In genomic region chr13:40352807-40353562, GRCh38 we compare ENCODE assay signal across 14 cellular contexts.
DNase-seq lines count a peak whose midpoint lies in the region; ATAC-seq, FAIRE-seq and TF ChIP-seq lines count a peak whose summit lies in the region.
"Had no signal": no experiment of that assay in that cellular context is flagged by ENCODE, and none has a peak within 500 bp of the region (broad histone marks: within the 10 kb centered on the region; RNA-seq: fewer than 3 reads in every experiment).

No MANE protein-coding gene starts in this region.

- H3K9me3 ChIP-seq in astrocyte (ENCODE audit: insufficient read depth, low read depth, low read length) (no peaks in the 10 kb centered on the region), psoas muscle (no peaks in the 10 kb centered on the region)

- FAIRE-seq in astrocyte (lab: Jason Lieb, UNC), result no peak

- peak; percentile 53 for DNase-seq in DMS79 treated with DMSO at 0.1 percent for 48 hours (lab: John Stamatoyannopoulos, UW)
- peak; percentile 68 for DNase-seq in astrocyte (ENCODE audit: low read depth)
- DNase-seq in left cardiac atrium, result peak; percentile 56
- peak; percentile 79 to 83 for DNase-seq in psoas muscle
- no peak for DNase-seq in stimulated activated CD4-positive, alpha-beta T cell treated with anti-CD3 and anti-CD28 coated beads, Interleukin-1b, Interleukin-23, amount 100 ng/mL, for 48 hours
- no peak for DNase-seq in GM19240 (ENCODE audit: insufficient read length, low spot score)
- no peak for DNase-seq in inferior parietal cortex (ENCODE audit: extremely low spot score)
- DNase-seq: activated T-cell treated with anti-CD3 and anti-CD28 coated beads for 4 hours; DMS153; effector memory CD8-positive, alpha-beta T cell; NCI-H82; WERI-Rb-1 had no signal

- H3K9me3 Mint-ChIP-seq in astrocyte (ENCODE audit: unreplicated experiment), result no peaks in the 10 kb centered on the region
- H3K9me3 Mint-ChIP-seq: effector memory CD8-positive, alpha-beta T cell had no signal

- H4K20me1 ChIP-seq in astrocyte (ENCODE audit: insufficient read depth, low read length), result no peaks in the 10 kb centered on the region

- H3K9ac ChIP-seq in astrocyte (ENCODE audit: low read length), result no peak overlapping the region

- H3K4me3 ChIP-seq in astrocyte (ENCODE audit: insufficient read depth, low read depth, low read length), result no peak overlapping the region
- H3K4me3 ChIP-seq in psoas muscle, result no peak overlapping the region
- H3K4me3 ChIP-seq: skin epidermis had no signal

- no peak overlapping the region for H3K4me3 Mint-ChIP-seq in astrocyte (ENCODE audit: unreplicated experiment)
- H3K4me3 Mint-ChIP-seq: effector memory CD8-positive, alpha-beta T cell had no signal

- 42 to 56% (median 42%) methylated on average over 6 of the region's 6 CpGs for WGBS in psoas muscle, 3 donors

- H3K4me2 ChIP-seq in astrocyte (ENCODE audit: low read length), result no peak overlapping the region

- H3K4me1 ChIP-seq in astrocyte (ENCODE audit: insufficient read depth, low read length) (no peaks in the 10 kb centered on the region), psoas muscle (peaks cover 36% of the 10 kb centered on the region)

- H3K4me1 Mint-ChIP-seq in astrocyte (ENCODE audit: low read depth, unreplicated experiment), result peaks cover 18% of the 10 kb centered on the region

- H3K27me3 Mint-ChIP-seq in astrocyte (ENCODE audit: low read depth, unreplicated experiment), result peaks cover 2% of the 10 kb centered on the region
- H3K27me3 Mint-ChIP-seq: effector memory CD8-positive, alpha-beta T cell had no signal

- no peaks in the 10 kb centered on the region for H3K36me3 Mint-ChIP-seq in astrocyte (ENCODE audit: low read depth, unreplicated experiment)

- peak overlapping the region; percentile 51 for H2AFZ ChIP-seq in astrocyte (ENCODE audit: low read depth, low read length)

- H3K36me3 ChIP-seq in astrocyte (ENCODE audit: insufficient read depth, low read length) (no peaks in the 10 kb centered on the region), psoas muscle (ENCODE audit: insufficient read depth in 1 of 2, low read depth in 1 of 2) (no peaks in the 10 kb centered on the region)
- H3K36me3 ChIP-seq: WERI-Rb-1 had no signal

- H3K79me2 ChIP-seq in astrocyte (ENCODE audit: insufficient read depth, low read length), result no peaks in the 10 kb centered on the region

- no peak overlapping the region for H3K27ac ChIP-seq in astrocyte (ENCODE audit: low read depth, low read length)
- H3K27ac ChIP-seq in psoas muscle, result peak overlapping the region; percentile 67
- H3K27ac ChIP-seq: WERI-Rb-1 had no signal

- intact Hi-C loops in left cardiac atrium (cut with DNase I) (no loop called here), psoas muscle (cut with DNase I) (loop anchor here in 1 of 2 donors (5.0 kb wide), 2 partner anchors 49 to 309 kb away; no protein-coding TSS in a partner anchor)

- TF ChIP-seq CTCF in astrocyte (IDR thresholded peaks at IDR 0.05; ENCODE audit: insufficient read depth, low read depth, low read length) (no peak), psoas muscle (IDR thresholded peaks at IDR 0.05) (no peak)

- no peaks in the 10 kb centered on the region for H3K27me3 ChIP-seq in astrocyte (ENCODE audit: insufficient read depth, low read length)
- H3K27me3 ChIP-seq in psoas muscle (ENCODE audit: insufficient read depth in 3 of 3, low read length in 2 of 3), result no peaks in the 10 kb centered on the region

- ATAC-seq in left cardiac atrium (peak; percentile 51 to 80), psoas muscle (peak; percentile 31 to 58 (median 57)), HG02623 (IDR thresholded peaks at IDR 0.05; ENCODE audit: unreplicated experiment) (no peak)
- ATAC-seq: effector memory CD8-positive, alpha-beta T cell had no signal

- no peak overlapping the region for H3K27ac Mint-ChIP-seq in astrocyte (ENCODE audit: unreplicated experiment)

Comparison
In these comparisons a context has a peak if more than half of its experiments do, and no peak if none do; other contexts are left out.
1. DNase-seq: peak in DMS79 treated with DMSO at 0.1 percent for 48 hours (single experiment), astrocyte (single experiment), left cardiac atrium (single experiment) and psoas muscle (2 of 2); none in stimulated activated CD4-positive, alpha-beta T cell treated with anti-CD3 and anti-CD28 coated beads, Interleukin-1b, Interleukin-23, amount 100 ng/mL, for 48 hours (single experiment), GM19240 (single experiment) and inferior parietal cortex (single experiment).